Comparison of ENCODE assay signal across 9 cellular contexts in genomic region chr1:98054367-98054701, GRCh38.
A peak's percentile ranks its signal among the peaks of the same experiment; 100 is the strongest.
DNase-seq lines count a peak whose midpoint lies in the region; ATAC-seq and TF ChIP-seq lines count a peak whose summit lies in the region.
"Had no signal": no experiment of that assay in that cellular context is flagged by ENCODE, and none has a peak within 500 bp of the region (broad histone marks: within the 10 kb centered on the region; RNA-seq: fewer than 3 reads in every experiment).

No MANE protein-coding gene starts in this region.

- ATAC-seq in GM18870 (IDR thresholded peaks at IDR 0.05; ENCODE audit: unreplicated experiment) (no peak), GM19035 (IDR thresholded peaks at IDR 0.05; ENCODE audit: unreplicated experiment) (no peak)

- BruUV-seq in Calu3 (replicated peaks; lab: Mats Ljungman, UMichigan) (no TSS peak), PC-9 (replicated peaks; lab: Mats Ljungman, UMichigan) (no TSS peak)

- no peaks in the 10 kb centered on the region for H3F3A ChIP-seq in PC-9 (ENCODE audit: insufficient read depth, low read depth)

- H3K4me3 Mint-ChIP-seq in Calu3 (ENCODE audit: low read depth, unreplicated experiment), result peak overlapping the region; percentile 74
- peak overlapping the region; percentile 78 for H3K4me3 Mint-ChIP-seq in progenitor cell of endocrine pancreas (ENCODE audit: low read depth)

- TF ChIP-seq CTCF in Calu3 (IDR thresholded peaks at IDR 0.05; ENCODE audit: unreplicated experiment), result no peak
- peak; percentile 76 for TF ChIP-seq CTCF in PC-9 (conservative IDR thresholded peaks at IDR 0.05)
- no peak for TF ChIP-seq CTCF in epithelial cell of proximal tubule (conservative IDR thresholded peaks at IDR 0.05; ENCODE audit: low read depth, low read length)
- peak; percentile 1 for TF ChIP-seq CTCF in progenitor cell of endocrine pancreas (IDR thresholded peaks at IDR 0.05; ENCODE audit: unreplicated experiment)

- peak overlapping the region; percentile 85 for H3K27ac Mint-ChIP-seq in Calu3 (ENCODE audit: unreplicated experiment)
- H3K27ac Mint-ChIP-seq in progenitor cell of endocrine pancreas, result peak overlapping the region; percentile 21

- no peaks in the 10 kb centered on the region for H3K9me2 ChIP-seq in PC-9 (ENCODE audit: insufficient read depth)

- H3K36me3 ChIP-seq in PC-9 (ENCODE audit: low read depth), result no peaks in the 10 kb centered on the region

- no peaks in the 10 kb centered on the region for H4K20me1 ChIP-seq in PC-9 (ENCODE audit: insufficient read depth)

- intact Hi-C loops in Calu3 (cut with micrococcal nuclease; ENCODE audit: unreplicated experiment), result loop anchor here (2.0 to 10.0 kb wide), 3 partner anchors 270 to 780 kb away; no protein-coding TSS in a partner anchor
- intact Hi-C loops in PC-9 (cut with micrococcal nuclease; ENCODE audit: unreplicated experiment), result loop anchor here (1.0 to 10.0 kb wide), 9 partner anchors 160 to 1817 kb away; no protein-coding TSS in a partner anchor

- no peak for DNase-seq in Calu3
- no peak for DNase-seq in PC-9
- DNase-seq in epithelial cell of proximal tubule (ENCODE audit: low read depth), result no peak
- DNase-seq in progenitor cell of endocrine pancreas (ENCODE audit: low spot score, unreplicated experiment), result no peak
- no peak for DNase-seq in NCI-H2107 treated with DMSO at 0.1 percent for 48 hours (lab: John Stamatoyannopoulos, UW; ENCODE audit: unreplicated experiment)
- no peak for DNase-seq in NCI-H524 treated with DMSO at 0.1 percent for 48 hours (lab: John Stamatoyannopoulos, UW)
- DNase-seq: cerebellar nuclear complex had no signal

- no peaks in the 10 kb centered on the region for H3K79me2 ChIP-seq in PC-9 (ENCODE audit: low read depth)

- H3K4me1 Mint-ChIP-seq in Calu3 (ENCODE audit: low read depth, unreplicated experiment) (peaks cover 30% of the 10 kb centered on the region), progenitor cell of endocrine pancreas (ENCODE audit: low read depth) (peaks cover 18% of the 10 kb centered on the region)

- no peaks in the 10 kb centered on the region for H3K9me3 ChIP-seq in PC-9 (ENCODE audit: insufficient read depth, low read depth)

- no peaks in the 10 kb centered on the region for H3K27me3 Mint-ChIP-seq in Calu3 (ENCODE audit: unreplicated experiment)
- peaks cover 15% of the 10 kb centered on the region for H3K27me3 Mint-ChIP-seq in progenitor cell of endocrine pancreas

- no peak overlapping the region for H3K27ac ChIP-seq in PC-9

- no peaks in the 10 kb centered on the region for H3K27me3 ChIP-seq in PC-9 (ENCODE audit: insufficient read depth, low read depth)

- POLR2A ChIA-PET in PC-9 (lab: Charles Lee; ENCODE audit: unreplicated experiment), result no interaction called here

- H3K4me1 ChIP-seq in PC-9 (replicated peaks; ENCODE audit: insufficient read depth), result no peaks in the 10 kb centered on the region

- H3K36me3 Mint-ChIP-seq in Calu3 (ENCODE audit: insufficient read depth, unreplicated experiment) (peaks cover 22% of the 10 kb centered on the region), progenitor cell of endocrine pancreas (ENCODE audit: insufficient read depth) (no peaks in the 10 kb centered on the region)

- peak overlapping the region; percentile 84 for H3K4me2 ChIP-seq in PC-9

- H3K4me3 ChIP-seq in PC-9, result peak overlapping the region; percentile 58
- peak overlapping the region; percentile 8 for H3K4me3 ChIP-seq in epithelial cell of proximal tubule (ENCODE audit: low read depth, low read length)

- H2AFZ ChIP-seq in PC-9, result peak overlapping the region; percentile 95

- CTCF ChIA-PET in Calu3 (lab: Charles Lee), result interaction anchor here (1.1 kb wide), 1 partner anchor 272 kb away, joined by 3 read pairs; no protein-coding TSS in a partner anchor
- CTCF ChIA-PET in PC-9 (lab: Charles Lee), result interaction anchor here (0.7 kb wide), 1 partner anchor 68 kb away, joined by 5 read pairs; no protein-coding TSS in a partner anchor

- H3K9me3 Mint-ChIP-seq in Calu3 (ENCODE audit: low read depth, unreplicated experiment) (no peaks in the 10 kb centered on the region), progenitor cell of endocrine pancreas (ENCODE audit: low read depth) (no peaks in the 10 kb centered on the region)

Comparison
In these comparisons a context has a peak if more than half of its experiments do, and no peak if none do; other contexts are left out.
1. CTCF ChIP-seq: peak in PC-9 (single experiment) and progenitor cell of endocrine pancreas (single experiment); none in Calu3 (single experiment) and epithelial cell of proximal tubule (single experiment).